1 cellular context compared by ENCODE assay signal in genomic region chr17:39688945-39689344, GRCh38.
TF ChIP-seq lines count a peak whose summit lies in the region.

No MANE protein-coding gene starts in this region.

TF ChIP-seq in HCT116, 20 proteins besides CTCF, POLR2A, EP300 and RAD21 (continued from another document):
- no peak for TF ChIP-seq REST (IDR thresholded peaks at IDR 0.05; ENCODE audit: low read depth)
- no peak for TF ChIP-seq YY1 (IDR thresholded peaks at IDR 0.05; ENCODE audit: extremely low read depth, insufficient replicate concordance, low read depth, low read length)
- no peak for TF ChIP-seq ZNF274 (IDR thresholded peaks at IDR 0.05; ENCODE audit: low read depth, low read length)
- no peak for TF ChIP-seq EZH2phosphoT487 (IDR thresholded peaks at IDR 0.05; ENCODE audit: borderline replicate concordance)
- no peak for TF ChIP-seq EGR1 (IDR thresholded peaks at IDR 0.05; ENCODE audit: low read depth)
- TF ChIP-seq EZH2 (IDR thresholded peaks at IDR 0.05) = no peak
- no peak for TF ChIP-seq ZFX (IDR thresholded peaks at IDR 0.05)
- no peak for TF ChIP-seq CBX3 (IDR thresholded peaks at IDR 0.05; ENCODE audit: low read depth)
- TF ChIP-seq, protein P1, sequence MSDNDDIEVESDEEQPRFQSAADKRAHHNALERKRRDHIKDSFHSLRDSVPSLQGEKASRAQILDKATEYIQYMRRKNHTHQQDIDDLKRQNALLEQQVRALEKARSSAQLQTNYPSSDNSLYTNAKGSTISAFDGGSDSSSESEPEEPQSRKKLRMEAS (IDR thresholded peaks at IDR 0.05) = no peak
- TF ChIP-seq, protein P2, sequence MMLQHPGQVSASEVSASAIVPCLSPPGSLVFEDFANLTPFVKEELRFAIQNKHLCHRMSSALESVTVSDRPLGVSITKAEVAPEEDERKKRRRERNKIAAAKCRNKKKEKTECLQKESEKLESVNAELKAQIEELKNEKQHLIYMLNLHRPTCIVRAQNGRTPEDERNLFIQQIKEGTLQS (IDR thresholded peaks at IDR 0.05) = no peak
- no peak for TF ChIP-seq POLR2AphosphoS5 (IDR thresholded peaks at IDR 0.05; ENCODE audit: low read depth, low read length)
